In the genomic region with DNA sequence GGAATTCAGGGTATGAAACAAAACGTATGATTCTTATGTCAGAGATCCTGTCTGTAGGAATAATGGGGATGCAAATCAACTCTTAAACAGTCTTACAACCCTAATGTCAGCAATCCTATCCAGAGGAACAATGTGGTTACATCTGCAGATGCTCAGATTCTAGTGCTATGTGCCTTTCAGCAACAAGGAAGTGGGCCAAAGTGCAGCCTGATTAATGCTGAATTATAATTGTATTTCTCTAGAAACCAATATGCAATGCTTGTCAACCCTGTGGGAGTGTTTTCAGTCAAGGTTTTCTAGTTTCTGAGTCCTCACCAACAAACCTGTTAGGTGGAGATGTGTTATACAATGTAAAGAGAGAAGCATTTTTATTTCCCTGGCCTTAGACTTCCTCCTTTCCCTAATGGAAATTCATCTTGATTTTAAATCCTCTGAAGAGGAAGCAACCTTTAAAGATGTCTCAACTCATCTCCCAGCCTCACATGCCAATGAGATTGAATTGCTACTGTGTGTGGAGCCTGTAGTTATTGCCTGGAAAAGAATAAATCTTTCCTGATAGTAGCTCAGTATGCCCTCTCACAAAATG, we compare ENCODE assay signal across 26 cellular contexts. TPM values are rescaled to one million over a fixed set of nuclear protein-coding genes. Genes with fewer than 3 reads are reported as not detected.
DNase-seq lines count a peak whose midpoint lies in the region; ATAC-seq, FAIRE-seq and TF ChIP-seq lines count a peak whose summit lies in the region.
"Had no signal": no experiment of that assay in that cellular context is flagged by ENCODE, and none has a peak within 500 bp of the region (broad histone marks: within the 10 kb centered on the region; RNA-seq: fewer than 3 reads in every experiment).

No MANE protein-coding gene starts in this region.

- no peaks in the 10 kb centered on the region for H3K9me2 ChIP-seq in OCI-LY1 (ENCODE audit: low read depth, low read length)

- H3K9me3 ChIP-seq in OCI-LY1 (ENCODE audit: low read length), result no peaks in the 10 kb centered on the region
- no peaks in the 10 kb centered on the region for H3K9me3 ChIP-seq in mucosa of descending colon
- H3K9me3 ChIP-seq: left ventricle myocardium inferior, prostate gland, sigmoid colon had no signal

- no peaks in the 10 kb centered on the region for H3K79me2 ChIP-seq in OCI-LY1 (ENCODE audit: insufficient read depth, low read length)

- TF ChIP-seq CTCF in OCI-LY1 (IDR thresholded peaks at IDR 0.05; ENCODE audit: low read length) (no peak), mucosa of descending colon (IDR thresholded peaks at IDR 0.05) (no peak)

- ATAC-seq in mucosa of descending colon, result peak; percentile 20
- no peak for ATAC-seq in HG03432 (IDR thresholded peaks at IDR 0.05; ENCODE audit: unreplicated experiment)
- no peak for ATAC-seq in HG02610 (IDR thresholded peaks at IDR 0.05; ENCODE audit: unreplicated experiment)
- ATAC-seq: activated CD4-positive, CD25-positive, alpha-beta regulatory T cell treated with anti-CD3 and anti-CD28 coated beads, Interleukin-2, amount 50 U/mL, for 24 hours; naive thymus-derived CD4-positive, alpha-beta T cell; PC-3 had no signal

- H3K27me3 ChIP-seq in OCI-LY1 (ENCODE audit: insufficient read depth, low read length), result no peaks in the 10 kb centered on the region
- H3K27me3 ChIP-seq: sigmoid colon had no signal

- FAIRE-seq in HTR-8/SVneo (lab: Jason Lieb, UNC), result peak; percentile 46
- FAIRE-seq: H1, urothelium cell line had no signal

- peaks cover 54% of the 10 kb centered on the region for H3K4me1 ChIP-seq in OCI-LY1 (ENCODE audit: insufficient read depth, low read length, severe bottlenecking)
- H3K4me1 ChIP-seq in mucosa of descending colon (ENCODE audit: low read depth), result peaks cover 9% of the 10 kb centered on the region
- H3K4me1 ChIP-seq: prostate gland had no signal

- DNase-seq in HTR-8/SVneo (ENCODE audit: insufficient read length, low spot score) (no peak), amniotic epithelial cell (ENCODE audit: low read depth) (peak; percentile 25), mucosa of descending colon (no peak), NCI-H2171 treated with DMSO at 0.1 percent for 48 hours (lab: John Stamatoyannopoulos, UW) (no peak)
- DNase-seq: activated CD4-positive, alpha-beta memory T cell treated with anti-CD3 and anti-CD28 coated beads, Interleukin-2, amount 10 ng/mL, durations not matched to agents 7 days and 5 days; activated effector memory CD4-positive, alpha-beta T cell treated with Interleukin-2 at 50 U/mL for 16 hours; central memory CD4-positive, alpha-beta T cell; hypothalamus; immature natural killer cell; left ventricle myocardium inferior; naive thymus-derived CD4-positive, alpha-beta T cell; NCI-H510A; nucleus accumbens; PC-3; Right ventricle myocardium superior; sigmoid colon; stimulated activated CD4-positive, alpha-beta T cell treated with anti-CD3 and anti-CD28 coated beads, Interleukin-4, amount 100 ng/mL, for 4 hours; stimulated activated naive B cell treated with anti-CD40 and anti-IgM and Interleukin-4, amounts not matched to agents 10 μg/mL and 1 μg/mL and 100 μg/mL, for 72 hours had no signal

- H3K27ac ChIP-seq in OCI-LY1 (ENCODE audit: low read depth, low read length, poor library complexity, severe bottlenecking), result peak overlapping the region; percentile 99
- H3K27ac ChIP-seq: C4-2B, left ventricle myocardium inferior, prostate gland, sigmoid colon had no signal

- H3F3A ChIP-seq in OCI-LY1 (ENCODE audit: insufficient read depth, low read length), result no peaks in the 10 kb centered on the region

- no peak overlapping the region for H3K9ac ChIP-seq in OCI-LY1 (ENCODE audit: low read length)

- no peaks in the 10 kb centered on the region for H3K36me3 ChIP-seq in OCI-LY1 (ENCODE audit: insufficient read depth, low read length)
- no peaks in the 10 kb centered on the region for H3K36me3 ChIP-seq in mucosa of descending colon (ENCODE audit: low read depth)
- H3K36me3 ChIP-seq: left ventricle myocardium inferior, prostate gland, sigmoid colon had no signal

- no peaks in the 10 kb centered on the region for H4K20me1 ChIP-seq in OCI-LY1 (ENCODE audit: insufficient read depth, low read length)

- intact Hi-C loops in mucosa of descending colon (cut with DNase I, micrococcal nuclease), result no loop called here

- no peak overlapping the region for H2AFZ ChIP-seq in OCI-LY1 (ENCODE audit: low read length)

- H3K4me2 ChIP-seq in OCI-LY1 (ENCODE audit: low read length), result no peak overlapping the region

- no peak overlapping the region for H3K4me3 ChIP-seq in OCI-LY1 (ENCODE audit: low read depth, low read length, poor library complexity, severe bottlenecking)
- no peak overlapping the region for H3K4me3 ChIP-seq in mucosa of descending colon
- H3K4me3 ChIP-seq: left ventricle myocardium inferior, prostate gland, sigmoid colon had no signal

RNA-seq across cellular contexts. Expression of a gene that starts 26.2 kb away (rescaled TPM):
- total RNA-seq in mucosa of descending colon, result 100 to 1,000 TPM; 153 to 205 (median 157) TPM

RNA-seq across cellular contexts. Expression of a gene that starts 51.8 kb away (rescaled TPM):
- not detected for total RNA-seq in mucosa of descending colon
- total RNA-seq: activated CD4-positive, alpha-beta memory T cell treated with anti-CD3 and anti-CD28 coated beads, Interleukin-2, amount 10 ng/mL, durations not matched to agents 7 days and 5 days; H1; left ventricle myocardium inferior; naive thymus-derived CD4-positive, alpha-beta T cell; Right ventricle myocardium superior; sigmoid colon had no signal
